Comparison of ENCODE assay signal across 27 cellular contexts in the genomic region with DNA sequence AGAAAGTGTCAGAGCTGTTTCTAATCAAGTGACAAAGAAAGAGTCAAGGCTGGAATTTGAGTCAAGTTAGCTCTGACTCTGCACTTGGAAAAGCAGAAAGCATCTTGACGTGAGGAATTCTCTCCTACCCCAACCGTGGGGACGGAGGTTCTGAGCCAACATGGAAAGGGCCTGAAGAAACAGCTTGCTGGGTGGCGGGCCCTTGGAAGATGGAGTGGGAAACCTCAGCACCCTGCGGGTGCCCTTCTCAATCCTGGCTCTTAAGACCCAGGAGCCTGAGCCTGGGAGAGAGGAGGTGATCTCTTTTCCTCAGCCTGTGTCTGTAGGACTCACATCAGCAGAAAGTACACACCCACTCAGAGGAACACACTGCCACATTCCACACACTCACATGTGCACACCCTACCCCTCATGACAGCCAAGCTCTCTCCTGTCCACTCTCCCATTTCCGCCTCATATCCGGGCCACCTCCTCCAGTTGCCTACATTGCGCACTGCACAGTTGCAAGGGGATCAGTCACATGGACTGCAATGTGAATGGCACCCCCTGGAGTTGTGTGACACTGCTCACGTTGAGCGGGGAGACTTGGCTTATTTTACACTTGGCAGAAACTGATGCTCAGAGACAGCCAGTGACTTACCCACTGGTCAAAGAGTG.
DNase-seq lines count a peak whose midpoint lies in the region; ATAC-seq and TF ChIP-seq lines count a peak whose summit lies in the region.
"Had no signal": no experiment of that assay in that cellular context is flagged by ENCODE, and none has a peak within 500 bp of the region (broad histone marks: within the 10 kb centered on the region; RNA-seq: fewer than 3 reads in every experiment).

No MANE protein-coding gene starts in this region.

- H3K9ac ChIP-seq in skeletal muscle tissue (ENCODE audit: low read depth in 1 of 3, low read length in 3 of 3), result peak overlapping the region in 1 of 3 donors; percentile 57
- H3K9ac ChIP-seq: KMS-11, parathyroid adenoma had no signal

- no peaks in the 10 kb centered on the region for H3K36me3 ChIP-seq in Caco-2 (ENCODE audit: control insufficient read depth, insufficient read depth, low read length)
- no peaks in the 10 kb centered on the region for H3K36me3 ChIP-seq in WERI-Rb-1
- H3K36me3 ChIP-seq in skeletal muscle tissue (ENCODE audit: control insufficient read depth in 3 of 3, insufficient read depth in 3 of 3, low read length in 3 of 3), result no peaks in the 10 kb centered on the region
- H3K36me3 ChIP-seq: SJSA1, uterus had no signal

- H3K4me3 Mint-ChIP-seq in Caco-2 (ENCODE audit: unreplicated experiment) (no peak overlapping the region), mesothelial cell of epicardium (no peak overlapping the region)
- H3K4me3 Mint-ChIP-seq: activated CD8-positive, alpha-beta T cell treated with anti-CD3 and anti-CD28 coated beads, Interleukin-2, amount 10 ng/mL, durations not matched to agents 7 days and 5 days; nephron; T-cell had no signal

- intact Hi-C loops in Caco-2 (cut with micrococcal nuclease; ENCODE audit: unreplicated experiment), result no loop called here

- peak overlapping the region; percentile 43 for H3K27ac Mint-ChIP-seq in Caco-2 (ENCODE audit: unreplicated experiment)
- H3K27ac Mint-ChIP-seq in mesothelial cell of epicardium, result no peak overlapping the region
- H3K27ac Mint-ChIP-seq: nephron, T-cell had no signal

- POLR2A ChIA-PET in Caco-2 (lab: Charles Lee), result no interaction called here

- H3K36me3 Mint-ChIP-seq in Caco-2 (ENCODE audit: insufficient read depth, unreplicated experiment) (peaks cover 8% of the 10 kb centered on the region), mesothelial cell of epicardium (no peaks in the 10 kb centered on the region)
- H3K36me3 Mint-ChIP-seq: T-cell had no signal

- H3K4me1 ChIP-seq in Caco-2 (peaks cover 52% of the 10 kb centered on the region), skeletal muscle tissue (ENCODE audit: control insufficient read depth in 3 of 3, insufficient read depth in 3 of 3, low read length in 3 of 3) (peaks cover 37 to 63% (median 49%) of the 10 kb centered on the region in 3 donors)
- H3K4me1 ChIP-seq: body of pancreas had no signal

- H3K9me3 ChIP-seq in Caco-2 (no peaks in the 10 kb centered on the region), WERI-Rb-1 (ENCODE audit: severe bottlenecking) (no peaks in the 10 kb centered on the region), skeletal muscle tissue (ENCODE audit: control insufficient read depth in 3 of 3, low read length in 3 of 3) (no peaks in the 10 kb centered on the region)
- H3K9me3 ChIP-seq: body of pancreas, SJSA1, uterus had no signal

- H3K4me1 Mint-ChIP-seq in Caco-2 (ENCODE audit: low read depth, unreplicated experiment) (peaks cover 34% of the 10 kb centered on the region), mesothelial cell of epicardium (peaks cover 7% of the 10 kb centered on the region)

- H3K27ac ChIP-seq in WERI-Rb-1, result no peak overlapping the region
- peak overlapping the region; percentile 26 for H3K27ac ChIP-seq in skeletal muscle tissue (ENCODE audit: low read depth, low read length)
- H3K27ac ChIP-seq: body of pancreas, C4-2B, KMS-11, parathyroid adenoma, SJSA1, uterus had no signal

- no peaks in the 10 kb centered on the region for H3K9me3 Mint-ChIP-seq in Caco-2 (ENCODE audit: unreplicated experiment)
- H3K9me3 Mint-ChIP-seq in mesothelial cell of epicardium, result no peaks in the 10 kb centered on the region
- H3K9me3 Mint-ChIP-seq: nephron, T-cell had no signal

- no peaks in the 10 kb centered on the region for H3K27me3 ChIP-seq in Caco-2 (replicated peaks; ENCODE audit: control insufficient read depth, insufficient read depth, low read length)
- no peaks in the 10 kb centered on the region for H3K27me3 ChIP-seq in WERI-Rb-1 (ENCODE audit: insufficient read depth, low read depth, severe bottlenecking)
- H3K27me3 ChIP-seq in skeletal muscle tissue (ENCODE audit: control insufficient read depth in 3 of 3, insufficient read depth in 3 of 3, low read length in 3 of 3), result peaks cover 0 to 7% (median 5%) of the 10 kb centered on the region in 3 donors
- H3K27me3 ChIP-seq: SJSA1, uterus had no signal

- no peak overlapping the region for H3K4me3 ChIP-seq in Caco-2 (ENCODE audit: low read depth, low read length)
- H3K4me3 ChIP-seq in WERI-Rb-1 (ENCODE audit: low read depth, low read length), result no peak overlapping the region
- no peak overlapping the region for H3K4me3 ChIP-seq in skeletal muscle tissue (ENCODE audit: low read length in 3 of 3)
- H3K4me3 ChIP-seq: body of pancreas, SJSA1, uterus had no signal

- no peak for DNase-seq in Caco-2
- DNase-seq in WERI-Rb-1, result no peak
- DNase-seq in middle frontal gyrus (ENCODE audit: extremely low spot score, low spot score), result peak; percentile 8
- DNase-seq in mesothelial cell of epicardium (ENCODE audit: low spot score in 2 of 2, unreplicated experiment in 2 of 2), result no peak
- no peak for DNase-seq in NCI-H2227 treated with DMSO at 0.1 percent for 48 hours (lab: John Stamatoyannopoulos, UW)
- no peak for DNase-seq in amniotic stem cell (lab: John Stamatoyannopoulos, UW)
- DNase-seq: ACHN; activated CD4-positive, alpha-beta T cell treated with anti-CD3 and anti-CD28 coated beads for 1 hour; activated CD8-positive, alpha-beta T cell treated with anti-CD3 and anti-CD28 coated beads, Interleukin-2, amount 10 ng/mL, durations not matched to agents 7 days and 5 days; activated effector memory CD4-positive, alpha-beta T cell treated with anti-CD3 and anti-CD28 coated beads, Interleukin-2, amount 50 U/mL, for 16 hours; body of pancreas; DMS 273 treated with DMSO at 0.1 percent for 48 hours; midbrain; NCI-H146; NCI-H2171 treated with DMSO at 0.1 percent for 48 hours; NCI-H524 treated with DMSO at 0.1 percent for 48 hours; stimulated activated CD4-positive, alpha-beta T cell treated with anti-CD3 and anti-CD28 coated beads, Interleukin-2, amount 100 ng/mL, for 24 hours; T-cell had no signal

- CTCF ChIA-PET in Caco-2 (lab: Charles Lee), result no interaction called here

- no peak for TF ChIP-seq CTCF in Caco-2 (IDR thresholded peaks at IDR 0.05; ENCODE audit: insufficient read depth in 1 of 2, low read depth in 1 of 2, low read length in 1 of 2, severe bottlenecking in 1 of 2, unreplicated experiment in 1 of 2)
- peak; percentile 1; the same call in 1 of the 2 replicates for TF ChIP-seq CTCF in WERI-Rb-1 (IDR thresholded peaks at IDR 0.05; ENCODE audit: low read depth, low read length)
- no peak for TF ChIP-seq CTCF in mesothelial cell of epicardium (IDR thresholded peaks at IDR 0.05; ENCODE audit: unreplicated experiment)

- no peaks in the 10 kb centered on the region for H3K27me3 Mint-ChIP-seq in Caco-2 (ENCODE audit: insufficient read depth, unreplicated experiment)
- H3K27me3 Mint-ChIP-seq in mesothelial cell of epicardium (ENCODE audit: low read depth), result peaks cover 11% of the 10 kb centered on the region

- no peak for ATAC-seq in HG02571 (IDR thresholded peaks at IDR 0.05; ENCODE audit: unreplicated experiment)
- ATAC-seq: activated CD8-positive, alpha-beta T cell treated with anti-CD3 and anti-CD28 coated beads, Interleukin-2, amount 10 ng/mL, durations not matched to agents 7 days and 5 days; body of pancreas; Panc1; T-cell had no signal

- no TSS peak for BruUV-seq in Caco-2 (replicated peaks; lab: Mats Ljungman, UMichigan)
